In genomic region chr6:20978176-20978614, GRCh38 we compare ENCODE assay signal across 10 cellular contexts.
DNase-seq lines count a peak whose midpoint lies in the region; ATAC-seq and TF ChIP-seq lines count a peak whose summit lies in the region.
"Had no signal": no experiment of that assay in that cellular context is flagged by ENCODE, and none has a peak within 500 bp of the region (broad histone marks: within the 10 kb centered on the region; RNA-seq: fewer than 3 reads in every experiment).

No MANE protein-coding gene starts in this region.

- no peaks in the 10 kb centered on the region for H3K4me1 ChIP-seq in psoas muscle

- peaks cover 4% of the 10 kb centered on the region for H3K36me3 Mint-ChIP-seq in effector memory CD8-positive, alpha-beta T cell (ENCODE audit: insufficient read depth)

- intact Hi-C loops in psoas muscle (cut with DNase I) = no loop called here

- no peak overlapping the region for H3K27ac Mint-ChIP-seq in effector memory CD8-positive, alpha-beta T cell

- 68 to 73% (median 72%) methylated on average over 5 of the region's 5 CpGs for WGBS in psoas muscle, 3 donors

- H3K4me3 Mint-ChIP-seq in effector memory CD8-positive, alpha-beta T cell = no peak overlapping the region

- no peak overlapping the region for H3K27ac ChIP-seq in psoas muscle
- H3K27ac ChIP-seq: skin epidermis had no signal

- no peak overlapping the region for H3K4me3 ChIP-seq in psoas muscle
- H3K4me3 ChIP-seq: skin epidermis had no signal

- H3K9me3 Mint-ChIP-seq in effector memory CD8-positive, alpha-beta T cell = no peaks in the 10 kb centered on the region

- DNase-seq in non-pigmented ciliary epithelial cell (ENCODE audit: low read depth) (peak; percentile 18), psoas muscle (no peak), SIG-M5 treated with dmso at 0.1 percent for 504 hours (lab: John Stamatoyannopoulos, UW; ENCODE audit: unreplicated experiment) (no peak)
- DNase-seq in effector memory CD8-positive, alpha-beta T cell = no peak
- DNase-seq: hippocampal formation had no signal

- ATAC-seq in GM18861 (IDR thresholded peaks at IDR 0.05; ENCODE audit: unreplicated experiment) = peak; percentile 82
- peak; percentile 78 for ATAC-seq in GM21825 (IDR thresholded peaks at IDR 0.05; ENCODE audit: unreplicated experiment)
- peak; percentile 91 for ATAC-seq in HG03565 (IDR thresholded peaks at IDR 0.05; ENCODE audit: unreplicated experiment)
- ATAC-seq in psoas muscle = no peak
- no peak for ATAC-seq in effector memory CD8-positive, alpha-beta T cell (replicated peaks)
- ATAC-seq: Panc1 had no signal

- no peaks in the 10 kb centered on the region for H3K36me3 ChIP-seq in psoas muscle (ENCODE audit: insufficient read depth in 1 of 2, low read depth in 1 of 2)

- peaks cover 0 to 4% of the 10 kb centered on the region in 2 donors for H3K4me1 Mint-ChIP-seq in effector memory CD8-positive, alpha-beta T cell (ENCODE audit: low read depth in 2 of 2)

- H3K27me3 ChIP-seq in psoas muscle (ENCODE audit: insufficient read depth in 3 of 3, low read length in 2 of 3) = no peaks in the 10 kb centered on the region

- TF ChIP-seq CTCF in psoas muscle (IDR thresholded peaks at IDR 0.05) = no peak

- no peaks in the 10 kb centered on the region for H3K9me3 ChIP-seq in psoas muscle

- no peaks in the 10 kb centered on the region for H3K27me3 Mint-ChIP-seq in effector memory CD8-positive, alpha-beta T cell

Comparison
In these comparisons a context has a peak if more than half of its experiments do, and no peak if none do; other contexts are left out.
1. ATAC-seq: peak in GM18861 (single experiment), GM21825 (single experiment) and HG03565 (single experiment); none in psoas muscle (0 of 4) and effector memory CD8-positive, alpha-beta T cell (single experiment).